ENCODE assay signal across 8 cellular contexts in genomic region chr19:46537136-46538097, GRCh38. TPM values are rescaled to one million over a fixed set of nuclear protein-coding genes. Genes with fewer than 3 reads are reported as not detected.
DNase-seq lines count a peak whose midpoint lies in the region; ATAC-seq and TF ChIP-seq lines count a peak whose summit lies in the region.

No MANE protein-coding gene starts in this region.

- H3K79me2 ChIP-seq in Karpas-422 (ENCODE audit: low read length): no peaks in the 10 kb centered on the region

- POLR2A ChIA-PET in CD8-positive, alpha-beta T cell (lab: Charles Lee): interaction anchor here (1.1 kb wide), 2 partner anchors 14 to 18 kb away, joined by 3 to 4 read pairs; no protein-coding TSS in a partner anchor

- H3K9me2 ChIP-seq in Karpas-422 (replicated peaks; ENCODE audit: insufficient read depth, low read length): no peaks in the 10 kb centered on the region

- H3K9me3 ChIP-seq in CD8-positive, alpha-beta T cell (ENCODE audit: low read length): no peaks in the 10 kb centered on the region
- H3K9me3 ChIP-seq in Karpas-422 (ENCODE audit: low read length) (no peaks in the 10 kb centered on the region), colonic mucosa (no peaks in the 10 kb centered on the region), mesenchymal stem cell (ENCODE audit: control insufficient read depth, low read length) (no peaks in the 10 kb centered on the region)

- peak overlapping the region; percentile 75 for H4K8ac ChIP-seq in mesenchymal stem cell (ENCODE audit: low read length)

- no peak overlapping the region for H2BK12ac ChIP-seq in mesenchymal stem cell (ENCODE audit: low read length in 2 of 2)

- no peaks in the 10 kb centered on the region for H3K27me3 Mint-ChIP-seq in CD8-positive, alpha-beta T cell (ENCODE audit: low read depth)

- H3K4me2 ChIP-seq in Karpas-422 (ENCODE audit: low read depth, low read length, poor library complexity, severe bottlenecking) (no peak overlapping the region), mesenchymal stem cell (ENCODE audit: low read length, poor library complexity, severe bottlenecking) (no peak overlapping the region)

- intact Hi-C loops in CD8-positive, alpha-beta T cell (cut with DNase I, micrococcal nuclease): no loop called here
- intact Hi-C loops in colonic mucosa (cut with DNase I): no loop called here

- H3K4me1 Mint-ChIP-seq in CD8-positive, alpha-beta T cell (ENCODE audit: low read depth): peaks cover 4% of the 10 kb centered on the region

- H2AFZ ChIP-seq in Karpas-422 (ENCODE audit: low read length) (peak overlapping the region; percentile 54; the same call in 1 of the 2 replicates), mesenchymal stem cell (ENCODE audit: low read depth, low read length) (no peak overlapping the region)

- no peak overlapping the region for H2AK5ac ChIP-seq in mesenchymal stem cell (ENCODE audit: low read length, severe bottlenecking)

- H3K79me1 ChIP-seq in mesenchymal stem cell (replicated peaks; ENCODE audit: low read length, poor library complexity, severe bottlenecking): no peaks in the 10 kb centered on the region

- no peak overlapping the region for H3K4ac ChIP-seq in mesenchymal stem cell (ENCODE audit: low read depth in 1 of 2, low read length in 2 of 2)

- H3K27ac Mint-ChIP-seq in CD8-positive, alpha-beta T cell: no peak overlapping the region

- no peak overlapping the region for H2BK120ac ChIP-seq in mesenchymal stem cell (ENCODE audit: low read depth, low read length)

- ATAC-seq in CD8-positive, alpha-beta T cell: peak; percentile 94

- no peak overlapping the region for H3K18ac ChIP-seq in mesenchymal stem cell (ENCODE audit: low read depth in 1 of 2, low read length in 2 of 2)

- H3K9ac ChIP-seq in Karpas-422 (ENCODE audit: low read length): no peak overlapping the region
- no peak overlapping the region for H3K9ac ChIP-seq in colonic mucosa (ENCODE audit: low read depth in 2 of 2, low read length in 2 of 2)
- no peak overlapping the region for H3K9ac ChIP-seq in mesenchymal stem cell (ENCODE audit: low read length)

- no peaks in the 10 kb centered on the region for H3K9me3 Mint-ChIP-seq in CD8-positive, alpha-beta T cell

- H4K20me1 ChIP-seq in Karpas-422 (ENCODE audit: insufficient read depth, low read depth, low read length): no peaks in the 10 kb centered on the region

- no peak overlapping the region for H3K27ac ChIP-seq in CD8-positive, alpha-beta T cell (ENCODE audit: low read depth, low read length)
- H3K27ac ChIP-seq in Karpas-422 (ENCODE audit: low read length): no peak overlapping the region
- no peak overlapping the region for H3K27ac ChIP-seq in colonic mucosa
- H3K27ac ChIP-seq in mesenchymal stem cell (ENCODE audit: low read length, poor library complexity, severe bottlenecking): no peak overlapping the region

- H2BK5ac ChIP-seq in mesenchymal stem cell (ENCODE audit: low read depth, low read length, poor library complexity, severe bottlenecking): no peak overlapping the region

- H3K4me1 ChIP-seq in CD8-positive, alpha-beta T cell (ENCODE audit: insufficient read depth, low read length): no peaks in the 10 kb centered on the region
- H3K4me1 ChIP-seq in Karpas-422 (ENCODE audit: low read length) (no peaks in the 10 kb centered on the region), colonic mucosa (no peaks in the 10 kb centered on the region), mesenchymal stem cell (ENCODE audit: control insufficient read depth, insufficient read depth, low read depth, low read length) (peaks cover 2% of the 10 kb centered on the region)

- H3K27me3 ChIP-seq in CD8-positive, alpha-beta T cell (ENCODE audit: insufficient read depth, low read length): no peaks in the 10 kb centered on the region
- no peaks in the 10 kb centered on the region for H3K27me3 ChIP-seq in Karpas-422 (ENCODE audit: low read length)
- H3K27me3 ChIP-seq in colonic mucosa: no peaks in the 10 kb centered on the region
- peaks cover 0 to 22% of the 10 kb centered on the region in 2 experiments for H3K27me3 ChIP-seq in mesenchymal stem cell (ENCODE audit: control insufficient read depth in 1 of 2, insufficient read depth in 1 of 2, low read length in 2 of 2)

- peak; percentile 96 for TF ChIP-seq CTCF in CD8-positive, alpha-beta T cell (IDR thresholded peaks at IDR 0.05)
- peak; percentile 83 for TF ChIP-seq CTCF in colonic mucosa (IDR thresholded peaks at IDR 0.05)

- no peak overlapping the region for H2BK15ac ChIP-seq in mesenchymal stem cell (ENCODE audit: low read depth, poor library complexity, severe bottlenecking)

- DNase-seq in CD8-positive, alpha-beta T cell: peak; percentile 36 to 76 (median 53)
- DNase-seq in Karpas-422 (peak; percentile 78), colonic mucosa (peak; percentile 67), mesenchymal stem cell (peak; percentile 51), GF-D8 (lab: John Stamatoyannopoulos, UW) (no peak), foreskin melanocyte (no peak)
- DNase-seq in activated CD4-positive, alpha-beta T cell treated with anti-CD3 and anti-CD28 coated beads for 24 hours (ENCODE audit: low read depth in 2 of 2): peak; percentile 49 to 67
- peak; percentile 21 to 22 for DNase-seq in stimulated activated CD8-positive, alpha-beta memory T cell treated with anti-CD3 and anti-CD28 coated beads, Interleukin-7, amount 100 ng/mL, for 48 hours (ENCODE audit: extremely low read depth in 1 of 2, low read depth in 1 of 2)

- peak overlapping the region in 1 of 2 experiments; percentile 66 for H3K14ac ChIP-seq in mesenchymal stem cell (ENCODE audit: low read length in 2 of 2)

- CTCF ChIA-PET in CD8-positive, alpha-beta T cell (lab: Charles Lee): interaction anchor here (0.6 to 13.2 kb wide), 13 partner anchors 12 to 160 kb away, joined by 3 to 459 read pairs (median 4); partner anchors contain the start of gene DACT3

- no peaks in the 10 kb centered on the region for H3K36me3 Mint-ChIP-seq in CD8-positive, alpha-beta T cell

- peak overlapping the region; percentile 27 for H4K91ac ChIP-seq in mesenchymal stem cell (ENCODE audit: low read length)

- H3K4me3 Mint-ChIP-seq in CD8-positive, alpha-beta T cell: no peak overlapping the region

- H3K23ac ChIP-seq in mesenchymal stem cell (ENCODE audit: low read length in 2 of 2): no peak overlapping the region

- no peak overlapping the region for H3K4me3 ChIP-seq in CD8-positive, alpha-beta T cell (ENCODE audit: low read depth, low read length)
- no peak overlapping the region for H3K4me3 ChIP-seq in Karpas-422 (ENCODE audit: low read length)
- no peak overlapping the region for H3K4me3 ChIP-seq in colonic mucosa
- H3K4me3 ChIP-seq in mesenchymal stem cell (ENCODE audit: insufficient read depth in 1 of 2, low read depth in 1 of 2, low read length in 2 of 2): no peak overlapping the region

- WGBS in mesenchymal stem cell: 45% methylated on average over 11 of the region's 19 CpGs

- no peaks in the 10 kb centered on the region for H3K36me3 ChIP-seq in CD8-positive, alpha-beta T cell (ENCODE audit: insufficient read depth, low read length)
- H3K36me3 ChIP-seq in Karpas-422 (ENCODE audit: insufficient read depth, low read length) (no peaks in the 10 kb centered on the region), colonic mucosa (no peaks in the 10 kb centered on the region), mesenchymal stem cell (ENCODE audit: control insufficient read depth in 1 of 2, insufficient read depth in 2 of 2, low read depth in 1 of 2, low read length in 2 of 2) (no peaks in the 10 kb centered on the region)

RNA-seq across cellular contexts. Expression of gene PNMA8B, which starts 41.8 kb away (rescaled TPM):
- total RNA-seq in CD8-positive, alpha-beta T cell: not detected
- total RNA-seq in Karpas-422 (2014; rRNA removed; shearing (Covaris generic); ENCODE audit: low replicate concordance): not detected in 2 replicates
- total RNA-seq in colonic mucosa: under 1 TPM; 0.27 to 0.29 TPM
- 0.86 TPM for polyA plus RNA-seq in mesenchymal stem cell (2013, experiment 1 of 2)
- 0.88 TPM for polyA plus RNA-seq in mesenchymal stem cell (2013, experiment 2 of 2)

Comparison
In these comparisons a context has a peak if more than half of its experiments do, and no peak if none do; other contexts are left out.
1. DNase-seq: peak in CD8-positive, alpha-beta T cell (7 of 7), Karpas-422 (single experiment), activated CD4-positive, alpha-beta T cell treated with anti-CD3 and anti-CD28 coated beads for 24 hours (2 of 2), colonic mucosa (single experiment), mesenchymal stem cell (single experiment) and stimulated activated CD8-positive, alpha-beta memory T cell treated with anti-CD3 and anti-CD28 coated beads, Interleukin-7, amount 100 ng/mL, for 48 hours (2 of 2); none in GF-D8 (single experiment) and foreskin melanocyte (single experiment).